Comparison of ENCODE assay signal across 8 cellular contexts in the genomic region with DNA sequence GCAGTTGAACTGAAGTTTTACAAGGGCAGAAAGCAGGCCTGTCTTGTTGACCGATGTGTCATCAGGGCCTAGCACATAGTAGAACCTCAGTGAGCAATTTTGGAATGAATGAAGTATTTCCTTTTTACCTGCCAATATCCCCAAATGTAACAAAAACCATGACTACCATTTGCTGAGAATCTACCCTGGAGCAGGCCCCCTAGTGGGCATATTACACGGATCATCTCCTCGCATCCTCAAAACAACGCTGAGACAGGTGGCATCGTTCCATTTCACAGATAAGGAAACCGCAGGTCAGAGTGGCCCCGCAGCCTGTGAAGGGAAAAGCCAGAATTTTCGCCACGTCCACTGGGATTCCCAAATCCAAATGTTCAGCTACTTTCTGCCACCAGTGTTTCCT.
A peak's percentile ranks its signal among the peaks of the same experiment; 100 is the strongest.
DNase-seq lines count a peak whose midpoint lies in the region; ATAC-seq and TF ChIP-seq lines count a peak whose summit lies in the region.

No MANE protein-coding gene starts in this region.

- no peak overlapping the region for H3K4me3 Mint-ChIP-seq in T-helper 2 cell treated with Interferon-gamma antibody and Interleukin-4, amounts not matched to agents 5 μg/mL and 100 μg/mL, for 36 hours

- TF ChIP-seq CTCF in AG09309 (IDR thresholded peaks at IDR 0.05; ENCODE audit: control insufficient read depth, insufficient read depth, low read depth, low read length, missing control alignments), result peak; percentile 76
- TF ChIP-seq CTCF in GM12872 (IDR thresholded peaks at IDR 0.05; ENCODE audit: insufficient read depth, low read depth, low read length), result peak; percentile 70

- in situ Hi-C loops in SK-MEL-5 (cut with HindIII; ENCODE audit: low pct_unique_long_range_greater_than_20kb, low sequenced_read_pairs), result no loop called here

- no peak for ATAC-seq in GM18511 (IDR thresholded peaks at IDR 0.05; ENCODE audit: unreplicated experiment)
- ATAC-seq in Right ventricle myocardium superior (ENCODE audit: poor library complexity), result no peak
- ATAC-seq in HG03354 (IDR thresholded peaks at IDR 0.05; ENCODE audit: poor library complexity, severe bottlenecking, unreplicated experiment), result no peak

- no peaks in the 10 kb centered on the region for H3K27me3 Mint-ChIP-seq in T-helper 2 cell treated with Interferon-gamma antibody and Interleukin-4, amounts not matched to agents 5 μg/mL and 100 μg/mL, for 36 hours (ENCODE audit: low read depth)

- H3K36me3 Mint-ChIP-seq in T-helper 2 cell treated with Interferon-gamma antibody and Interleukin-4, amounts not matched to agents 5 μg/mL and 100 μg/mL, for 36 hours (ENCODE audit: low read depth), result no peaks in the 10 kb centered on the region

- H3K9me3 Mint-ChIP-seq in T-helper 2 cell treated with Interferon-gamma antibody and Interleukin-4, amounts not matched to agents 5 μg/mL and 100 μg/mL, for 36 hours, result peaks cover 17% of the 10 kb centered on the region

- H3K4me1 Mint-ChIP-seq in T-helper 2 cell treated with Interferon-gamma antibody and Interleukin-4, amounts not matched to agents 5 μg/mL and 100 μg/mL, for 36 hours (ENCODE audit: low read depth), result no peaks in the 10 kb centered on the region

- H3K4me3 ChIP-seq in AG09309 (ENCODE audit: control insufficient read depth, low read depth, low read length), result no peak overlapping the region

- intact Hi-C loops in Right ventricle myocardium superior (cut with DNase I), result loop anchor here (10.0 kb wide), 1 partner anchor 154 kb away; no protein-coding TSS in a partner anchor

- DNase-seq in AG09309 (ENCODE audit: low read depth) (no peak), SK-MEL-5 (ENCODE audit: low read depth, low spot score) (peak; percentile 42), hepatic stellate cell (ENCODE audit: low spot score) (peak; percentile 10), Right ventricle myocardium superior (no peak)
- no peak for DNase-seq in T-helper 2 cell treated with Interferon-gamma antibody and Interleukin-4, amounts not matched to agents 5 μg/mL and 100 μg/mL, for 36 hours (ENCODE audit: low spot score)

- H3K27ac Mint-ChIP-seq in T-helper 2 cell treated with Interferon-gamma antibody and Interleukin-4, amounts not matched to agents 5 μg/mL and 100 μg/mL, for 36 hours, result no peak overlapping the region

Comparison
In these comparisons a context has a peak if more than half of its experiments do, and no peak if none do; other contexts are left out.
1. DNase-seq: peak in SK-MEL-5 (single experiment) and hepatic stellate cell (single experiment); none in AG09309 (single experiment), T-helper 2 cell treated with Interferon-gamma antibody and Interleukin-4, amounts not matched to agents 5 μg/mL and 100 μg/mL, for 36 hours (single experiment) and Right ventricle myocardium superior (single experiment).